In the genomic region with DNA sequence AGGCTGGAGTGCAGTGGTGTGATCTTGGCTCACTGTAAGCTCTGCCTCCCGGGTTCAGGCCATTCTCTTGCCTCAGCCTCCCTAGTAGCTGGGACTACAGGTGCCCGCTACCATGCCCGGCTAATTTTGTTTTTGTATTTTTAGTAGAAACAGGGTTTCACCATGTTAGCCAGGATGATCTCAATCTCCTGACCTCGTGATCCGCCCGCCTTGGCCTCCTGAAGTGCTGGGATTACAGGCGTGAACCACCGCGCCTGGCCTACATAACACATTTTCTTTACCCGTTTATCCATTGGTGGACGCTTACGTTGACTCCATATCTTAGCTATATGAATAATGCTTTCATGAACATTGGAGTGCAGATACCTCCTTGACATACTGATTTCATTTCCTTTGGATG, we compare ENCODE assay signal across 4 cellular contexts. TPM values are rescaled to one million over a fixed set of nuclear protein-coding genes. Genes with fewer than 3 reads are reported as not detected.
A peak's percentile ranks its signal among the peaks of the same experiment; 100 is the strongest.
DNase-seq lines count a peak whose midpoint lies in the region; ATAC-seq, FAIRE-seq and TF ChIP-seq lines count a peak whose summit lies in the region.
"Not testable (repeated sequence)": the region's sequence is repeated elsewhere in the genome, so short reads cannot be mapped to it uniquely, and the experiment has no call there.

No MANE protein-coding gene starts in this region.

- CTCF ChIA-PET in K562 (lab: Yijun Ruan, JAX; ENCODE audit: low intra/inter-chr PET ratio) = not testable (repeated sequence)

- not testable (repeated sequence) for TF ChIP-seq CTCF in DOHH2 (IDR thresholded peaks at IDR 0.05; ENCODE audit: low read depth, low read length, poor library complexity, severe bottlenecking); K562 (IDR thresholded peaks at IDR 0.05 in 2 of 3, conservative IDR thresholded peaks at IDR 0.05 in 1 of 3; ENCODE audit: insufficient read depth in 2 of 3, low read depth in 1 of 3, low read length in 3 of 3); mesothelial cell of epicardium (IDR thresholded peaks at IDR 0.05; ENCODE audit: unreplicated experiment)

- POLR2A ChIA-PET in K562 (lab: Yijun Ruan, JAX) = not testable (repeated sequence)

- H3K4me1 ChIP-seq in DOHH2 (ENCODE audit: control insufficient read depth, low read length) = peaks cover 39% of the 10 kb centered on the region
- not testable (repeated sequence) for H3K4me1 ChIP-seq in K562 (replicated peaks in 1 of 2; ENCODE audit: control insufficient read depth in 2 of 2, insufficient read depth in 2 of 2, low read length in 2 of 2)

- not testable (repeated sequence) for DNase-seq in T-helper 17 cell; K562 (ENCODE audit: extremely low read depth in 1 of 4, low spot score in 3 of 4); mesothelial cell of epicardium (ENCODE audit: low spot score in 2 of 2, unreplicated experiment in 2 of 2)

- intact Hi-C loops in K562 (cut with micrococcal nuclease) = not testable (repeated sequence)

- not testable (repeated sequence) for H3K36me3 Mint-ChIP-seq in T-helper 17 cell (ENCODE audit: low read depth); mesothelial cell of epicardium

- not testable (repeated sequence) for BruUV-seq in K562 (replicated peaks; lab: Mats Ljungman, UMichigan)

- not testable (repeated sequence) for H3K4me3 Mint-ChIP-seq in T-helper 17 cell, mesothelial cell of epicardium

- TF ChIP-seq POLR2A in K562 (conservative IDR thresholded peaks at IDR 0.05) = not testable (repeated sequence)

- H3K9me1 ChIP-seq in K562 (ENCODE audit: control insufficient read depth, insufficient read depth, low read length) = not testable (repeated sequence)

- in situ Hi-C loops in K562 (cut with MboI) = not testable (repeated sequence)

- H3K9ac ChIP-seq in K562 (ENCODE audit: insufficient read depth in 1 of 2, low read depth in 2 of 2, low read length in 2 of 2) = peak overlapping the region in 1 of 2 experiments; percentile 5; a peak in 1 of 4 replicates

- not testable (repeated sequence) for H3K9me3 Mint-ChIP-seq in mesothelial cell of epicardium

- H3K9me3 ChIP-seq in DOHH2 (ENCODE audit: control insufficient read depth, insufficient read depth, low read length); T-helper 17 cell (ENCODE audit: control insufficient read depth, low read length, poor library complexity, severe bottlenecking); K562 (replicated peaks; ENCODE audit: control insufficient read depth, insufficient read depth, low read depth, low read length): not testable (repeated sequence)

- peak overlapping the region; percentile 2 for H3K27ac Mint-ChIP-seq in T-helper 17 cell
- H3K27ac Mint-ChIP-seq in mesothelial cell of epicardium = peak overlapping the region; percentile 44

- not testable (repeated sequence) for H3K27me3 ChIP-seq in DOHH2 (ENCODE audit: control insufficient read depth, low read length); K562 (ENCODE audit: control insufficient read depth in 2 of 2, insufficient read depth in 2 of 2, low read length in 2 of 2)

- peaks cover 15% of the 10 kb centered on the region for H3K36me3 ChIP-seq in DOHH2 (ENCODE audit: control insufficient read depth, low read length)
- H3K36me3 ChIP-seq in K562 (ENCODE audit: control insufficient read depth, insufficient read depth, low read length) = not testable (repeated sequence)

- H3K27me3 Mint-ChIP-seq in T-helper 17 cell; mesothelial cell of epicardium (ENCODE audit: low read depth): not testable (repeated sequence)

- not testable (repeated sequence) for H3K27ac ChIP-seq in DOHH2 (ENCODE audit: low read depth, low read length); K562 (ENCODE audit: extremely low read depth, low read depth, low read length)

- not testable (repeated sequence) for H3K9me2 ChIP-seq in DOHH2 (replicated peaks; ENCODE audit: control insufficient read depth, low read length)

- not testable (repeated sequence) for ATAC-seq in T-helper 17 cell, K562

- H3K79me2 ChIP-seq in DOHH2 (ENCODE audit: control insufficient read depth, low read length) (peaks cover 96% of the 10 kb centered on the region), K562 (ENCODE audit: control insufficient read depth, insufficient read depth, low read length) (peaks cover 44% of the 10 kb centered on the region)

- H3K4me3 ChIP-seq in DOHH2 (ENCODE audit: low read length) = peak overlapping the region; percentile 12
- not testable (repeated sequence) for H3K4me3 ChIP-seq in K562

- peaks cover 21% of the 10 kb centered on the region for H3K4me1 Mint-ChIP-seq in T-helper 17 cell
- peaks cover 27% of the 10 kb centered on the region for H3K4me1 Mint-ChIP-seq in mesothelial cell of epicardium

- peak overlapping the region; percentile 35 for H3K4me2 ChIP-seq in DOHH2 (ENCODE audit: low read length)
- not testable (repeated sequence) for H3K4me2 ChIP-seq in K562 (ENCODE audit: insufficient read depth, low read length)

- H2AFZ ChIP-seq in K562 (ENCODE audit: low read depth, low read length) = peak overlapping the region; percentile 74; the same call in 1 of the 2 replicates

- WGBS in K562 (ENCODE audit: insufficient coverage, low coverage, missing lambda C conversion rate) = 52% methylated on average over 7 of the region's 12 CpGs

- not testable (repeated sequence) for FAIRE-seq in K562 (lab: Jason Lieb, UNC)

- H4K20me1 ChIP-seq in DOHH2 (ENCODE audit: control insufficient read depth, insufficient read depth, low read depth, low read length) = peaks cover 13% of the 10 kb centered on the region
- H4K20me1 ChIP-seq in K562 (replicated peaks; ENCODE audit: control insufficient read depth, insufficient read depth, low read length) = not testable (repeated sequence)

- TF ChIP-seq RAD21 in K562 (CRISPR knock-in tag; conservative IDR thresholded peaks at IDR 0.05 in 1 of 2, IDR thresholded peaks at IDR 0.05 in 1 of 2) = not testable (repeated sequence)

- TF ChIP-seq EP300 in K562 (IDR thresholded peaks at IDR 0.05; ENCODE audit: low read length) = not testable (repeated sequence)

- H3F3A ChIP-seq in DOHH2 (ENCODE audit: control insufficient read depth, insufficient read depth) = not testable (repeated sequence)

TF ChIP-seq in K562, 482 proteins besides CTCF, POLR2A, EP300 and RAD21 (continues in another document):
- peak; percentile 57; the same call in 1 of the 2 replicates for TF ChIP-seq ZNF592 (IDR thresholded peaks at IDR 0.05)

RNA-seq across cellular contexts. Expression of gene FUT8, which starts 14.4 kb away (rescaled TPM):
- 10 to 100 TPM; 45.5 to 51.3 TPM for total RNA-seq in T-helper 17 cell
- total RNA-seq in K562 (2011; cell fraction: chromatin; rRNA removed; ENCODE audit: low replicate concordance) = 12.8 and 21.0 TPM in 2 replicates
- 9.8 and 10.1 TPM in 2 replicates for total RNA-seq in K562 (2011; cell fraction: nucleolus; rRNA removed)
- 13.3 and 16.0 TPM in 2 replicates for total RNA-seq in K562 (2011; cell fraction: nucleoplasm; rRNA removed)
- total RNA-seq in K562 (2014; rRNA removed) = 7.8 and 9.1 TPM in 2 replicates
- total RNA-seq in K562 (2014; rRNA removed; fragmentation: Illumina TruSeq; extraction: Trizol) = 10.6 and 11.9 TPM in 2 replicates
- total RNA-seq in K562 (2015; rRNA removed; fragmentation: Illumina TruSeq; extraction: Trizol) = 14.7 and 15.2 TPM in 2 replicates
- total RNA-seq in K562 (2021) = 13.3 and 14.2 TPM in 2 replicates
- 7.2 and 8.0 TPM in 2 replicates for polyA plus RNA-seq in K562 (2011; rRNA removed)
- polyA plus RNA-seq in K562 (2011; cell fraction: cytosol; rRNA removed) = 3.6 and 6.1 TPM in 2 replicates
- 4.1 and 4.7 TPM in 2 replicates for polyA plus RNA-seq in K562 (2011; cell fraction: nucleus; rRNA removed)
- 8.2 and 10.1 TPM in 2 replicates for polyA plus RNA-seq in K562 (2012)
- polyA plus RNA-seq in K562 (2014; fragmentation: Illumina TruSeq; extraction: Trizol) = 8.6 and 11.0 TPM in 2 replicates
- 1 to 10 TPM; 4.1 to 6.0 TPM for polyA plus RNA-seq in K562 (2014; fragmentation: Nextera tagmentation; extraction: Ambion mirVana)
- 6.0 and 7.1 TPM in 2 replicates for polyA plus RNA-seq in K562 (2014; rRNA removed)
- 13.7 and 19.0 TPM in 2 replicates for polyA minus RNA-seq in K562 (2011; rRNA and poly(A)+ RNA removed)
- polyA minus RNA-seq in K562 (2011; cell fraction: cytosol; rRNA and poly(A)+ RNA removed) = 3.4 and 3.8 TPM in 2 replicates
- polyA minus RNA-seq in K562 (2011; cell fraction: nucleus; rRNA and poly(A)+ RNA removed) = 7.3 and 12.3 TPM in 2 replicates
- total RNA-seq in mesothelial cell of epicardium = 48.9 to 51.8 TPM (median 49.4 TPM) in 3 replicates
